Comparison of ENCODE assay signal across 8 cellular contexts in genomic region chr17:7837375-7838290, GRCh38. TPM values are rescaled to one million over a fixed set of nuclear protein-coding genes. Genes with fewer than 3 reads are reported as not detected.
A peak's percentile ranks its signal among the peaks of the same experiment; 100 is the strongest.
DNase-seq lines count a peak whose midpoint lies in the region; ATAC-seq, FAIRE-seq and TF ChIP-seq lines count a peak whose summit lies in the region.

No MANE protein-coding gene starts in this region.

- no peak for ATAC-seq in CD8-positive, alpha-beta T cell
- no peak for ATAC-seq in GM12878
- ATAC-seq in GM21619 (IDR thresholded peaks at IDR 0.05; ENCODE audit: unreplicated experiment): no peak

- H3K36me3 ChIP-seq in CD8-positive, alpha-beta T cell (ENCODE audit: insufficient read depth, low read length): no peaks in the 10 kb centered on the region
- H3K36me3 ChIP-seq in GM12878 (ENCODE audit: control insufficient read depth in 2 of 2, insufficient read depth in 2 of 2, low read length in 1 of 2): peaks cover 0 to 5% of the 10 kb centered on the region in 2 experiments; a peak in 1 of 4 replicates
- H3K36me3 ChIP-seq in mesodermal cell (ENCODE audit: control insufficient read depth, insufficient read depth, low read length): peaks cover 12% of the 10 kb centered on the region

- peak overlapping the region; percentile 81 for H3K9ac ChIP-seq in GM12878 (ENCODE audit: control insufficient read depth, insufficient read depth, low read length)

- H3K4me3 ChIP-seq in CD8-positive, alpha-beta T cell (ENCODE audit: low read depth, low read length): peak overlapping the region; percentile 90
- H3K4me3 ChIP-seq in LNCaP clone FGC (ENCODE audit: low read depth, low read length) (peak overlapping the region; percentile 62), GM12878 (peak overlapping the region; percentile 100), mesodermal cell (ENCODE audit: extremely low read depth, insufficient read depth, low read length, poor library complexity, severe bottlenecking) (peak overlapping the region; percentile 64)

- peak; percentile 73 for FAIRE-seq in GM12878 (lab: Jason Lieb, UNC)

- H3K4me2 ChIP-seq in GM12878 (ENCODE audit: control insufficient read depth, insufficient read depth): peak overlapping the region; percentile 98

- TF ChIP-seq POLR2A in GM12878 (IDR thresholded peaks at IDR 0.05; ENCODE audit: low read depth, low read length): no peak

- in situ Hi-C loops in GM12878 (cut with MboI): no loop called here

- peak overlapping the region; percentile 99 for H3K27ac ChIP-seq in CD8-positive, alpha-beta T cell (ENCODE audit: low read depth, low read length)
- H3K27ac ChIP-seq in GM12878 (ENCODE audit: control insufficient read depth, insufficient read depth): peak overlapping the region; percentile 76
- H3K27ac ChIP-seq in mesodermal cell (ENCODE audit: low read depth, low read length, severe bottlenecking): peak overlapping the region; percentile 99

- TF ChIP-seq RAD21 in GM12878 (IDR thresholded peaks at IDR 0.05; ENCODE audit: insufficient read depth, low read depth, low read length): no peak

- BruUV-seq in GM12878 (replicated peaks; lab: Mats Ljungman, UMichigan): TSS peak; percentile 40

- H3K4me1 Mint-ChIP-seq in CD8-positive, alpha-beta T cell (ENCODE audit: low read depth): peaks cover 62% of the 10 kb centered on the region

- CTCF ChIA-PET in CD8-positive, alpha-beta T cell (lab: Charles Lee): interaction anchor here (0.9 to 1.8 kb wide), 10 partner anchors 12 to 223 kb away, joined by 3 to 7 read pairs (median 3); no protein-coding TSS in a partner anchor
- CTCF ChIA-PET in GM12878 (lab: Yijun Ruan, JAX): interaction anchor here (0.8 to 2.5 kb wide), 6 partner anchors 13 to 153 kb away, joined by 3 to 8 read pairs (median 4); partner anchors contain the start of genes TRAPPC1 and WRAP53

- no peaks in the 10 kb centered on the region for H3K27me3 Mint-ChIP-seq in CD8-positive, alpha-beta T cell (ENCODE audit: low read depth)

- H3K27me3 ChIP-seq in CD8-positive, alpha-beta T cell (ENCODE audit: insufficient read depth, low read length): no peaks in the 10 kb centered on the region
- H3K27me3 ChIP-seq in GM12878 (replicated peaks in 1 of 2; ENCODE audit: control insufficient read depth in 2 of 2, insufficient read depth in 2 of 2, low read length in 1 of 2): no peaks in the 10 kb centered on the region

- RAD21 ChIA-PET in GM12878 (lab: Charles Lee; ENCODE audit: unreplicated experiment): interaction anchor here (1.2 to 5.4 kb wide), 6 partner anchors 14 to 152 kb away, joined by 3 to 44 read pairs (median 4); partner anchors contain the start of genes CNTROB, CYB5D1, NAA38 and TMEM88

- H3K9me3 Mint-ChIP-seq in CD8-positive, alpha-beta T cell: no peaks in the 10 kb centered on the region

- no peaks in the 10 kb centered on the region for H3K9me3 ChIP-seq in CD8-positive, alpha-beta T cell (ENCODE audit: low read length)
- H3K9me3 ChIP-seq in GM12878 (replicated peaks; ENCODE audit: control insufficient read depth, insufficient read depth, low read length) (no peaks in the 10 kb centered on the region), mesodermal cell (ENCODE audit: control insufficient read depth, low read length) (no peaks in the 10 kb centered on the region)

- TF ChIP-seq EP300 in GM12878 (IDR thresholded peaks at IDR 0.05; ENCODE audit: borderline replicate concordance in 1 of 2, control insufficient read depth in 1 of 2, low read depth in 2 of 2, low read length in 2 of 2): no peak

- H2AFZ ChIP-seq in GM12878 (ENCODE audit: control insufficient read depth, low read depth, low read length): no peak overlapping the region

- H3K79me2 ChIP-seq in GM12878 (ENCODE audit: control insufficient read depth, insufficient read depth, low read length): peaks cover 42% of the 10 kb centered on the region

- peak overlapping the region; percentile 99 for H3K27ac Mint-ChIP-seq in CD8-positive, alpha-beta T cell

- SMC1A ChIA-PET in GM12878 (lab: Charles Lee; ENCODE audit: uncharacterized antibody, unreplicated experiment): interaction anchor here (0.7 to 1.4 kb wide), 4 partner anchors 12 to 151 kb away, joined by 3 to 5 read pairs (median 4); partner anchors contain the start of genes CYB5D1 and NAA38

- DNase-seq in CD8-positive, alpha-beta T cell: no peak
- DNase-seq in LNCaP clone FGC (ENCODE audit: low read depth) (no peak), GM12878 (ENCODE audit: low read depth, low spot score) (no peak), epidermal melanocyte (ENCODE audit: insufficient read length, low spot score) (no peak)
- DNase-seq in stimulated activated CD4-positive, alpha-beta T cell treated with anti-CD3 and anti-CD28 coated beads, Interleukin-15, amount 100 ng/mL, for 24 hours: no peak
- no peak for DNase-seq in stimulated activated CD4-positive, alpha-beta T cell treated with anti-CD3 and anti-CD28 coated beads, Interleukin-4, amount 100 ng/mL, for 4 hours

- H3K4me1 ChIP-seq in CD8-positive, alpha-beta T cell (ENCODE audit: insufficient read depth, low read length): peaks cover 59% of the 10 kb centered on the region
- H3K4me1 ChIP-seq in GM12878 (ENCODE audit: control insufficient read depth, insufficient read depth, low read length) (peaks cover 30% of the 10 kb centered on the region), mesodermal cell (ENCODE audit: control insufficient read depth, insufficient read depth, low read length, poor library complexity, severe bottlenecking) (peaks cover 39% of the 10 kb centered on the region)

- no peaks in the 10 kb centered on the region; the same call in 1 of the 2 replicates for H4K20me1 ChIP-seq in GM12878 (ENCODE audit: control insufficient read depth, insufficient read depth)

- no peak for TF ChIP-seq CTCF in CD8-positive, alpha-beta T cell (IDR thresholded peaks at IDR 0.05)
- TF ChIP-seq CTCF in LNCaP clone FGC (IDR thresholded peaks at IDR 0.05; ENCODE audit: control insufficient read depth, extremely low read depth, insufficient read depth): no peak
- TF ChIP-seq CTCF in GM12878 (IDR thresholded peaks at IDR 0.05 in 2 of 3, conservative IDR thresholded peaks at IDR 0.05 in 1 of 3; ENCODE audit: control insufficient read depth in 2 of 3, extremely low read depth in 1 of 3, insufficient read depth in 1 of 3, low read depth in 3 of 3, low read length in 3 of 3): no peak

- intact Hi-C loops in CD8-positive, alpha-beta T cell (cut with DNase I, micrococcal nuclease): no loop called here
- intact Hi-C loops in GM12878 (cut with micrococcal nuclease; ENCODE audit: unreplicated experiment): no loop called here

- peaks cover 34% of the 10 kb centered on the region for H3K36me3 Mint-ChIP-seq in CD8-positive, alpha-beta T cell

- POLR2A ChIA-PET in CD8-positive, alpha-beta T cell (lab: Charles Lee): interaction anchor here (6.3 kb wide), 1 partner anchor 19 kb away, joined by 37 read pairs; the partner anchor contains the start of genes CYB5D1 and NAA38
- POLR2A ChIA-PET in GM12878 (lab: Charles Lee): interaction anchor here (0.7 to 1.9 kb wide), 9 partner anchors 18 to 291 kb away, joined by 3 to 11 read pairs (median 4); partner anchors contain the start of genes CNTROB, CYB5D1, KCNAB3 and NAA38

- WGBS in GM12878 (ENCODE audit: insufficient coverage, insufficient replicate concordance, low lambda C conversion rate, missing lambda C conversion rate): under 1% methylated on average over 10 of the region's 12 CpGs
- 5 to 9% methylated on average over 4 of the region's 12 CpGs for WGBS in mesodermal cell (ENCODE audit: insufficient coverage in 2 of 2), 2 experiments

- peak overlapping the region; percentile 96 for H3K4me3 Mint-ChIP-seq in CD8-positive, alpha-beta T cell

RNA-seq across cellular contexts. Expression of gene KDM6B, which starts 3.6 kb away (rescaled TPM):
- 100 to 1,000 TPM; 332 to 349 TPM for total RNA-seq in CD8-positive, alpha-beta T cell
- total RNA-seq in GM12878 (2013; cell fraction: nucleolus; rRNA removed): 30.6 and 36.2 TPM in 2 replicates
- total RNA-seq in GM12878 (2014; rRNA removed) (1.2 and 9.8 TPM in 2 replicates), GM12878 (2014; rRNA removed; fragmentation: Illumina TruSeq; extraction: Trizol) (1.7 and 6.3 TPM in 2 replicates), GM12878 (2021) (19.7 and 21.4 TPM in 2 replicates)
- 2.1 TPM for polyA plus RNA-seq in GM12878 (2011; ENCODE audit: low read depth)
- polyA plus RNA-seq in GM12878 (2011; rRNA removed) (1.3 and 2.4 TPM in 2 replicates), GM12878 (2014; fragmentation: Illumina TruSeq; extraction: Trizol) (0.92 and 2.1 TPM in 2 replicates), GM12878 (2014; fragmentation: Nextera tagmentation; extraction: Ambion mirVana) (under 1 TPM; 0.05 to 0.07 TPM), GM12878 (2014; rRNA removed) (4.4 and 33.5 TPM in 2 replicates), GM12878 (2016; fragmentation: Nextera tagmentation; extraction: Ambion mirVana) (1 to 10 TPM in 1 of 2 experiments, under 1 TPM in 1; 0.91 to 1.7 TPM)
- 1.3 and 1.6 TPM in 2 replicates for polyA plus RNA-seq in GM12878 (2011; cell fraction: cytosol; rRNA removed)
- 16.6 and 37.4 TPM in 2 replicates for polyA plus RNA-seq in GM12878 (2011; cell fraction: nucleus; rRNA removed)
- 12.8 and 15.1 TPM in 2 replicates for polyA plus RNA-seq in GM12878 (2012)
- 11.1 and 16.4 TPM in 2 replicates for polyA minus RNA-seq in GM12878 (2011; rRNA and poly(A)+ RNA removed)
- 4.5 and 4.7 TPM in 2 replicates for polyA minus RNA-seq in GM12878 (2011; cell fraction: cytosol; rRNA and poly(A)+ RNA removed)
- 28.2 and 41.9 TPM in 2 replicates for polyA minus RNA-seq in GM12878 (2011; cell fraction: nucleus; rRNA and poly(A)+ RNA removed)
- 41.4 TPM for polyA plus RNA-seq in mesodermal cell (2013, experiment 1 of 2)
- 37.3 TPM for polyA plus RNA-seq in mesodermal cell (2013, experiment 2 of 2)

RNA-seq across cellular contexts. Expression of gene TMEM88, which starts 17.2 kb away (rescaled TPM):
- 10 to 100 TPM; 33.3 to 33.7 TPM for total RNA-seq in CD8-positive, alpha-beta T cell
- 3.8 and 4.1 TPM in 2 replicates for total RNA-seq in GM12878 (2013; cell fraction: nucleolus; rRNA removed)
- 0.16 and 0.62 TPM in 2 replicates for total RNA-seq in GM12878 (2014; rRNA removed)
- total RNA-seq in GM12878 (2014; rRNA removed; fragmentation: Illumina TruSeq; extraction: Trizol): 0.28 TPM in 1 of 2 replicates, not detected in the other
- total RNA-seq in GM12878 (2021): 0.69 and 1.1 TPM in 2 replicates
- not detected for polyA plus RNA-seq in GM12878 (2011; ENCODE audit: low read depth)
- 0.20 TPM in 1 of 2 replicates, not detected in the other for polyA plus RNA-seq in GM12878 (2011; rRNA removed)
- 0.17 and 0.27 TPM in 2 replicates for polyA plus RNA-seq in GM12878 (2011; cell fraction: cytosol; rRNA removed)
- 3.4 and 5.0 TPM in 2 replicates for polyA plus RNA-seq in GM12878 (2011; cell fraction: nucleus; rRNA removed)
- polyA plus RNA-seq in GM12878 (2012): 1.2 TPM in 2 replicates
- 0.21 TPM in 1 of 2 replicates, not detected in the other for polyA plus RNA-seq in GM12878 (2014; fragmentation: Illumina TruSeq; extraction: Trizol)
- polyA plus RNA-seq in GM12878 (2014; fragmentation: Nextera tagmentation; extraction: Ambion mirVana): not detected
- 0.22 and 2.2 TPM in 2 replicates for polyA plus RNA-seq in GM12878 (2014; rRNA removed)
- under 1 TPM in 1 of 2 experiments, not detected in 1; 0.24 TPM for polyA plus RNA-seq in GM12878 (2016; fragmentation: Nextera tagmentation; extraction: Ambion mirVana)
- polyA minus RNA-seq in GM12878 (2011; rRNA and poly(A)+ RNA removed): not detected in 2 replicates
- polyA minus RNA-seq in GM12878 (2011; cell fraction: cytosol; rRNA and poly(A)+ RNA removed): not detected in 2 replicates
- polyA minus RNA-seq in GM12878 (2011; cell fraction: nucleus; rRNA and poly(A)+ RNA removed): 0.97 and 1.9 TPM in 2 replicates
- 240 TPM for polyA plus RNA-seq in mesodermal cell (2013, experiment 1 of 2)
- polyA plus RNA-seq in mesodermal cell (2013, experiment 2 of 2): 335 TPM

RNA-seq across cellular contexts. Expression of gene NAA38, which starts 19.7 kb away (rescaled TPM):
- 10 to 100 TPM; 14.3 to 16.5 TPM for total RNA-seq in CD8-positive, alpha-beta T cell
- total RNA-seq in GM12878 (2013; cell fraction: nucleolus; rRNA removed): 5.1 and 8.1 TPM in 2 replicates
- total RNA-seq in GM12878 (2014; rRNA removed) (197 and 248 TPM in 2 replicates), GM12878 (2014; rRNA removed; fragmentation: Illumina TruSeq; extraction: Trizol) (98.5 and 108 TPM in 2 replicates), GM12878 (2021) (112 and 116 TPM in 2 replicates)
- 18.5 TPM for polyA plus RNA-seq in GM12878 (2011; ENCODE audit: low read depth)
- polyA plus RNA-seq in GM12878 (2011; rRNA removed) (28.4 and 82.1 TPM in 2 replicates), GM12878 (2014; fragmentation: Illumina TruSeq; extraction: Trizol) (2.7 and 31.5 TPM in 2 replicates), GM12878 (2014; fragmentation: Nextera tagmentation; extraction: Ambion mirVana) (100 to 1,000 TPM; 206 to 231 TPM), GM12878 (2014; rRNA removed) (223 and 292 TPM in 2 replicates), GM12878 (2016; fragmentation: Nextera tagmentation; extraction: Ambion mirVana) (100 to 1,000 TPM; 323 to 337 TPM)
- 113 and 206 TPM in 2 replicates for polyA plus RNA-seq in GM12878 (2011; cell fraction: cytosol; rRNA removed)
- 131 and 137 TPM in 2 replicates for polyA plus RNA-seq in GM12878 (2011; cell fraction: nucleus; rRNA removed)
- polyA plus RNA-seq in GM12878 (2012): 83.2 and 107 TPM in 2 replicates
- polyA minus RNA-seq in GM12878 (2011; rRNA and poly(A)+ RNA removed): 15.4 and 31.2 TPM in 2 replicates
- 64.1 and 73.8 TPM in 2 replicates for polyA minus RNA-seq in GM12878 (2011; cell fraction: cytosol; rRNA and poly(A)+ RNA removed)
- polyA minus RNA-seq in GM12878 (2011; cell fraction: nucleus; rRNA and poly(A)+ RNA removed): 21.2 and 34.0 TPM in 2 replicates
- polyA plus RNA-seq in mesodermal cell (2013, experiment 1 of 2): 70.4 TPM
- 59.4 TPM for polyA plus RNA-seq in mesodermal cell (2013, experiment 2 of 2)

RNA-seq across cellular contexts. Expression of gene CYB5D1, which starts 20.2 kb away (rescaled TPM):
- 10 to 100 TPM; 10.4 to 12.4 TPM for total RNA-seq in CD8-positive, alpha-beta T cell
- 6.3 and 10.0 TPM in 2 replicates for total RNA-seq in GM12878 (2013; cell fraction: nucleolus; rRNA removed)
- total RNA-seq in GM12878 (2014; rRNA removed): 6.8 and 8.4 TPM in 2 replicates
- 5.8 and 6.6 TPM in 2 replicates for total RNA-seq in GM12878 (2014; rRNA removed; fragmentation: Illumina TruSeq; extraction: Trizol)
- total RNA-seq in GM12878 (2021): 7.7 and 7.9 TPM in 2 replicates
- 2.1 TPM for polyA plus RNA-seq in GM12878 (2011; ENCODE audit: low read depth)
- 6.1 and 7.3 TPM in 2 replicates for polyA plus RNA-seq in GM12878 (2011; rRNA removed)
- polyA plus RNA-seq in GM12878 (2011; cell fraction: cytosol; rRNA removed): 5.0 and 6.7 TPM in 2 replicates
- polyA plus RNA-seq in GM12878 (2011; cell fraction: nucleus; rRNA removed): 3.3 and 4.2 TPM in 2 replicates
- 4.1 and 5.5 TPM in 2 replicates for polyA plus RNA-seq in GM12878 (2012)
- polyA plus RNA-seq in GM12878 (2014; fragmentation: Illumina TruSeq; extraction: Trizol): 8.7 and 10.7 TPM in 2 replicates
- 1 to 10 TPM; 1.6 TPM for polyA plus RNA-seq in GM12878 (2014; fragmentation: Nextera tagmentation; extraction: Ambion mirVana)
- polyA plus RNA-seq in GM12878 (2014; rRNA removed): 6.9 and 8.1 TPM in 2 replicates
- 1 to 10 TPM; 4.3 to 5.0 TPM for polyA plus RNA-seq in GM12878 (2016; fragmentation: Nextera tagmentation; extraction: Ambion mirVana)
- 3.7 and 6.3 TPM in 2 replicates for polyA minus RNA-seq in GM12878 (2011; rRNA and poly(A)+ RNA removed)
- polyA minus RNA-seq in GM12878 (2011; cell fraction: cytosol; rRNA and poly(A)+ RNA removed): 1.6 and 2.4 TPM in 2 replicates
- polyA minus RNA-seq in GM12878 (2011; cell fraction: nucleus; rRNA and poly(A)+ RNA removed): 3.1 and 11.2 TPM in 2 replicates
- 55.6 TPM for polyA plus RNA-seq in mesodermal cell (2013, experiment 1 of 2)
- polyA plus RNA-seq in mesodermal cell (2013, experiment 2 of 2): 97.7 TPM

RNA-seq across cellular contexts. Expression of gene CHD3, which starts 51.0 kb away (rescaled TPM):
- total RNA-seq in CD8-positive, alpha-beta T cell: 100 to 1,000 TPM; 243 to 245 TPM
- total RNA-seq in GM12878 (2013; cell fraction: nucleolus; rRNA removed): 85.9 and 102 TPM in 2 replicates
- total RNA-seq in GM12878 (2014; rRNA removed) (53.9 and 58.8 TPM in 2 replicates), GM12878 (2014; rRNA removed; fragmentation: Illumina TruSeq; extraction: Trizol) (36.8 and 37.4 TPM in 2 replicates), GM12878 (2021) (77.5 and 86.8 TPM in 2 replicates)
- polyA plus RNA-seq in GM12878 (2011; ENCODE audit: low read depth): 32.2 TPM
- polyA plus RNA-seq in GM12878 (2011; rRNA removed) (32.2 and 40.8 TPM in 2 replicates), GM12878 (2014; fragmentation: Illumina TruSeq; extraction: Trizol) (53.9 and 56.1 TPM in 2 replicates), GM12878 (2014; fragmentation: Nextera tagmentation; extraction: Ambion mirVana) (1 to 10 TPM; 1.4 to 3.3 TPM), GM12878 (2014; rRNA removed) (55.1 and 69.0 TPM in 2 replicates), GM12878 (2016; fragmentation: Nextera tagmentation; extraction: Ambion mirVana) (10 to 100 TPM; 13.2 to 14.4 TPM)
- 54.9 and 68.6 TPM in 2 replicates for polyA plus RNA-seq in GM12878 (2011; cell fraction: cytosol; rRNA removed)
- 210 and 271 TPM in 2 replicates for polyA plus RNA-seq in GM12878 (2011; cell fraction: nucleus; rRNA removed)
- 61.0 and 78.0 TPM in 2 replicates for polyA plus RNA-seq in GM12878 (2012)
- 62.9 and 77.4 TPM in 2 replicates for polyA minus RNA-seq in GM12878 (2011; rRNA and poly(A)+ RNA removed)
- polyA minus RNA-seq in GM12878 (2011; cell fraction: cytosol; rRNA and poly(A)+ RNA removed): 29.1 and 43.7 TPM in 2 replicates
- 36.8 and 69.3 TPM in 2 replicates for polyA minus RNA-seq in GM12878 (2011; cell fraction: nucleus; rRNA and poly(A)+ RNA removed)
- polyA plus RNA-seq in mesodermal cell (2013, experiment 1 of 2): 57.2 TPM
- 54.5 TPM for polyA plus RNA-seq in mesodermal cell (2013, experiment 2 of 2)

Comparison
In these comparisons a context has a peak if more than half of its experiments do, and no peak if none do; other contexts are left out.
1. RNA of gene KDM6B, which starts 3.6 kb away (total RNA-seq): 332 to 349 TPM in CD8-positive, alpha-beta T cell; 1.2 to 36.2 TPM in GM12878; every median in the first group is over 4 times any median in the second.
2. RNA of gene TMEM88, which starts 17.2 kb away (total RNA-seq): 33.3 to 33.7 TPM in CD8-positive, alpha-beta T cell; 0.16 to 4.1 TPM in GM12878; every median in the first group is over 4 times any median in the second.
3. Peak in every context shown above with its lines, with median percentiles within 50 percentile points of each other: H3K27ac ChIP-seq and H3K4me3 ChIP-seq.